ENCODE assay signal across 2 cellular contexts in the genomic region with DNA sequence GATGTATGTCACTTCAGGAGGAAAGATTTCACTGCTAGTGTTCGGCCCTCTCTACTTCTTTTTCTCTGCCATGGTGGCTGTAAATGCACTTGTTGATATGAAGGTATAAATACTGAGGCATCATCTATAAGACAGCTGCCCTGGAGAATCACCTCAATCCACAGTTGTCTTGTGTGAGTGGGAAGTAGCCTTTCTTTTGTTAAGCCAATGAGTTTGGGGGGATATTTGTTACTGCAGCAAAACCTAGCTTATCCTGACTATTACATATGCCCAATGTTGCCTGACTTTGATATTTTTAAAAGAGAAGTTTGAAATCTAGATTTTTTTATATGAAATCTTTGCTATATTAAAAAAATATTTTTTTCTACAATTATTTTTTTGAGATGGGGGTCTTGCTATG.
TF ChIP-seq lines count a peak whose summit lies in the region.

No MANE protein-coding gene starts in this region.

TF ChIP-seq in HepG2, 621 proteins besides CTCF, POLR2A, EP300 and RAD21 (continued from another document):
- TF ChIP-seq, protein P1, sequence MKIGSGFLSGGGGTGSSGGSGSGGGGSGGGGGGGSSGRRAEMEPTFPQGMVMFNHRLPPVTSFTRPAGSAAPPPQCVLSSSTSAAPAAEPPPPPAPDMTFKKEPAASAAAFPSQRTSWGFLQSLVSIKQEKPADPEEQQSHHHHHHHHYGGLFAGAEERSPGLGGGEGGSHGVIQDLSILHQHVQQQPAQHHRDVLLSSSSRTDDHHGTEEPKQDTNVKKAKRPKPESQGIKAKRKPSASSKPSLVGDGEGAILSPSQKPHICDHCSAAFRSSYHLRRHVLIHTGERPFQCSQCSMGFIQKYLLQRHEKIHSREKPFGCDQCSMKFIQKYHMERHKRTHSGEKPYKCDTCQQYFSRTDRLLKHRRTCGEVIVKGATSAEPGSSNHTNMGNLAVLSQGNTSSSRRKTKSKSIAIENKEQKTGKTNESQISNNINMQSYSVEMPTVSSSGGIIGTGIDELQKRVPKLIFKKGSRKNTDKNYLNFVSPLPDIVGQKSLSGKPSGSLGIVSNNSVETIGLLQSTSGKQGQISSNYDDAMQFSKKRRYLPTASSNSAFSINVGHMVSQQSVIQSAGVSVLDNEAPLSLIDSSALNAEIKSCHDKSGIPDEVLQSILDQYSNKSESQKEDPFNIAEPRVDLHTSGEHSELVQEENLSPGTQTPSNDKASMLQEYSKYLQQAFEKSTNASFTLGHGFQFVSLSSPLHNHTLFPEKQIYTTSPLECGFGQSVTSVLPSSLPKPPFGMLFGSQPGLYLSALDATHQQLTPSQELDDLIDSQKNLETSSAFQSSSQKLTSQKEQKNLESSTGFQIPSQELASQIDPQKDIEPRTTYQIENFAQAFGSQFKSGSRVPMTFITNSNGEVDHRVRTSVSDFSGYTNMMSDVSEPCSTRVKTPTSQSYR (CRISPR knock-in tag; IDR thresholded peaks at IDR 0.05; ENCODE audit: borderline replicate concordance): no peak
- no peak for TF ChIP-seq ZBTB7B (CRISPR knock-in tag; IDR thresholded peaks at IDR 0.05)
- peak; percentile 60; the same call in 1 of the 2 replicates for TF ChIP-seq RBAK (CRISPR knock-in tag; IDR thresholded peaks at IDR 0.05)
- TF ChIP-seq ZNF773 (CRISPR knock-in tag; IDR thresholded peaks at IDR 0.05; ENCODE audit: borderline replicate concordance): no peak
- TF ChIP-seq ZFAT (CRISPR knock-in tag; conservative IDR thresholded peaks at IDR 0.05): no peak
- no peak for TF ChIP-seq PHF5A (CRISPR knock-in tag; IDR thresholded peaks at IDR 0.05; ENCODE audit: low read depth, unreplicated experiment)
- no peak for TF ChIP-seq IRX3 (CRISPR knock-in tag; IDR thresholded peaks at IDR 0.05; ENCODE audit: borderline replicate concordance, low read depth)
- TF ChIP-seq THYN1 (CRISPR knock-in tag; IDR thresholded peaks at IDR 0.05; ENCODE audit: borderline replicate concordance, low read depth): no peak

TF ChIP-seq in HEK293, 187 proteins besides CTCF, POLR2A, EP300 and RAD21 (continued from another document):
- TF ChIP-seq, protein P2, sequence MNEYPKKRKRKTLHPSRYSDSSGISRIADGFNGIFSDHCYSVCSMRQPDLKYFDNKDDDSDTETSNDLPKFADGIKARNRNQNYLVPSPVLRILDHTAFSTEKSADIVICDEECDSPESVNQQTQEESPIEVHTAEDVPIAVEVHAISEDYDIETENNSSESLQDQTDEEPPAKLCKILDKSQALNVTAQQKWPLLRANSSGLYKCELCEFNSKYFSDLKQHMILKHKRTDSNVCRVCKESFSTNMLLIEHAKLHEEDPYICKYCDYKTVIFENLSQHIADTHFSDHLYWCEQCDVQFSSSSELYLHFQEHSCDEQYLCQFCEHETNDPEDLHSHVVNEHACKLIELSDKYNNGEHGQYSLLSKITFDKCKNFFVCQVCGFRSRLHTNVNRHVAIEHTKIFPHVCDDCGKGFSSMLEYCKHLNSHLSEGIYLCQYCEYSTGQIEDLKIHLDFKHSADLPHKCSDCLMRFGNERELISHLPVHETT (tag by site-specific recombination; IDR thresholded peaks at IDR 0.05): no peak
